ENCODE assay signal across 18 cellular contexts in genomic region chr15:39205081-39205480, GRCh38.
A peak's percentile ranks its signal among the peaks of the same experiment; 100 is the strongest.
DNase-seq lines count a peak whose midpoint lies in the region; ATAC-seq and TF ChIP-seq lines count a peak whose summit lies in the region.
"Had no signal": no experiment of that assay in that cellular context is flagged by ENCODE, and none has a peak within 500 bp of the region (broad histone marks: within the 10 kb centered on the region; RNA-seq: fewer than 3 reads in every experiment).

No MANE protein-coding gene starts in this region.

- POLR2A ChIA-PET in MCF 10A (lab: Yijun Ruan, JAX): interaction anchor here (1.0 to 3.3 kb wide), 3 partner anchors 13 to 21 kb away, joined by 3 to 17 read pairs (median 3); no protein-coding TSS in a partner anchor

- H3K4me1 ChIP-seq in breast epithelium (no peaks in the 10 kb centered on the region), mucosa of descending colon (ENCODE audit: low read depth) (no peaks in the 10 kb centered on the region)
- H3K4me1 ChIP-seq: BLaER1 had no signal

- no peaks in the 10 kb centered on the region for H3K27me3 ChIP-seq in breast epithelium
- H3K27me3 ChIP-seq: BLaER1 had no signal

- no peak overlapping the region for H3K27ac Mint-ChIP-seq in MCF 10A (ENCODE audit: low read depth, unreplicated experiment)
- H3K27ac Mint-ChIP-seq in nephron progenitor cell: peak overlapping the region; percentile 66
- H3K27ac Mint-ChIP-seq: CD8-positive, alpha-beta memory T cell had no signal

- H3K27me3 Mint-ChIP-seq in MCF 10A (ENCODE audit: insufficient read depth, unreplicated experiment) (no peaks in the 10 kb centered on the region), nephron progenitor cell (ENCODE audit: low read depth, poor library complexity) (no peaks in the 10 kb centered on the region)

- ATAC-seq in GM19467 (IDR thresholded peaks at IDR 0.05; ENCODE audit: unreplicated experiment): no peak
- ATAC-seq in HG02610 (IDR thresholded peaks at IDR 0.05; ENCODE audit: unreplicated experiment): no peak
- ATAC-seq in mucosa of descending colon: no peak

- CTCF ChIA-PET in MCF 10A (lab: Yijun Ruan, JAX): interaction anchor here (0.6 to 1.4 kb wide), 8 partner anchors 21 to 949 kb away, joined by 3 to 5 read pairs (median 3); no protein-coding TSS in a partner anchor

- H3K4me3 Mint-ChIP-seq in MCF 10A (ENCODE audit: unreplicated experiment) (no peak overlapping the region), nephron progenitor cell (no peak overlapping the region)
- H3K4me3 Mint-ChIP-seq: CD8-positive, alpha-beta memory T cell had no signal

- H3K9me3 Mint-ChIP-seq in MCF 10A (ENCODE audit: unreplicated experiment): peaks cover under 1% of the 10 kb centered on the region
- H3K9me3 Mint-ChIP-seq in nephron progenitor cell: peaks cover 4% of the 10 kb centered on the region
- H3K9me3 Mint-ChIP-seq: CD8-positive, alpha-beta memory T cell had no signal

- H3K4me1 Mint-ChIP-seq in MCF 10A (ENCODE audit: insufficient read depth, unreplicated experiment) (peaks cover 38% of the 10 kb centered on the region), nephron progenitor cell (peaks cover 9% of the 10 kb centered on the region)
- H3K4me1 Mint-ChIP-seq: CD8-positive, alpha-beta memory T cell had no signal

- DNase-seq in MCF 10A (ENCODE audit: unreplicated experiment) (peak; percentile 51), breast epithelium (ENCODE audit: low spot score in 2 of 2) (no peak), dermis microvascular lymphatic vessel endothelial cell (ENCODE audit: low read depth in 2 of 2) (peak; percentile 23 to 48), nephron progenitor cell (no peak), mucosa of descending colon (no peak), hepatic stellate cell (ENCODE audit: low spot score) (no peak)
- DNase-seq: AML-193; Caco-2; CD8-positive, alpha-beta memory T cell; DMS53; GF-D8; H7; KBM-7 had no signal

- H3K36me3 Mint-ChIP-seq in MCF 10A (ENCODE audit: insufficient read depth, unreplicated experiment): no peaks in the 10 kb centered on the region
- peaks cover 4% of the 10 kb centered on the region for H3K36me3 Mint-ChIP-seq in nephron progenitor cell (ENCODE audit: low read depth)
- H3K36me3 Mint-ChIP-seq: CD8-positive, alpha-beta memory T cell had no signal

- TF ChIP-seq CTCF in MCF 10A (IDR thresholded peaks at IDR 0.05; ENCODE audit: unreplicated experiment) (no peak), breast epithelium (IDR thresholded peaks at IDR 0.05) (no peak), nephron progenitor cell (IDR thresholded peaks at IDR 0.05) (no peak), mucosa of descending colon (IDR thresholded peaks at IDR 0.05) (no peak)

- H3K9me3 ChIP-seq in breast epithelium (no peaks in the 10 kb centered on the region), mucosa of descending colon (no peaks in the 10 kb centered on the region)
- H3K9me3 ChIP-seq: BLaER1 had no signal

- no peak overlapping the region for H3K27ac ChIP-seq in breast epithelium
- H3K27ac ChIP-seq: 22Rv1, BLaER1, HL-60 had no signal

- H3K36me3 ChIP-seq in breast epithelium (no peaks in the 10 kb centered on the region), mucosa of descending colon (ENCODE audit: low read depth) (no peaks in the 10 kb centered on the region)
- H3K36me3 ChIP-seq: BLaER1 had no signal

- no TSS peak for BruUV-seq in MCF 10A (replicated peaks; lab: Mats Ljungman, UMichigan)

- H3K4me3 ChIP-seq in breast epithelium (no peak overlapping the region), mucosa of descending colon (no peak overlapping the region)
- H3K4me3 ChIP-seq: BLaER1 had no signal

- intact Hi-C loops in MCF 10A (cut with micrococcal nuclease) (no loop called here), breast epithelium (cut with DNase I; ENCODE audit: low total_unique reads) (no loop called here), mucosa of descending colon (cut with DNase I, micrococcal nuclease) (no loop called here)

- TF ChIP-seq POLR2A in breast epithelium (IDR thresholded peaks at IDR 0.05): no peak

Comparison
In these comparisons a context has a peak if more than half of its experiments do, and no peak if none do; other contexts are left out.
1. DNase-seq: peak in MCF 10A (single experiment) and dermis microvascular lymphatic vessel endothelial cell (2 of 2); none in breast epithelium (0 of 2), nephron progenitor cell (single experiment), mucosa of descending colon (0 of 3) and hepatic stellate cell (single experiment).